Comparison of ENCODE assay signal across 8 cellular contexts in the genomic region with DNA sequence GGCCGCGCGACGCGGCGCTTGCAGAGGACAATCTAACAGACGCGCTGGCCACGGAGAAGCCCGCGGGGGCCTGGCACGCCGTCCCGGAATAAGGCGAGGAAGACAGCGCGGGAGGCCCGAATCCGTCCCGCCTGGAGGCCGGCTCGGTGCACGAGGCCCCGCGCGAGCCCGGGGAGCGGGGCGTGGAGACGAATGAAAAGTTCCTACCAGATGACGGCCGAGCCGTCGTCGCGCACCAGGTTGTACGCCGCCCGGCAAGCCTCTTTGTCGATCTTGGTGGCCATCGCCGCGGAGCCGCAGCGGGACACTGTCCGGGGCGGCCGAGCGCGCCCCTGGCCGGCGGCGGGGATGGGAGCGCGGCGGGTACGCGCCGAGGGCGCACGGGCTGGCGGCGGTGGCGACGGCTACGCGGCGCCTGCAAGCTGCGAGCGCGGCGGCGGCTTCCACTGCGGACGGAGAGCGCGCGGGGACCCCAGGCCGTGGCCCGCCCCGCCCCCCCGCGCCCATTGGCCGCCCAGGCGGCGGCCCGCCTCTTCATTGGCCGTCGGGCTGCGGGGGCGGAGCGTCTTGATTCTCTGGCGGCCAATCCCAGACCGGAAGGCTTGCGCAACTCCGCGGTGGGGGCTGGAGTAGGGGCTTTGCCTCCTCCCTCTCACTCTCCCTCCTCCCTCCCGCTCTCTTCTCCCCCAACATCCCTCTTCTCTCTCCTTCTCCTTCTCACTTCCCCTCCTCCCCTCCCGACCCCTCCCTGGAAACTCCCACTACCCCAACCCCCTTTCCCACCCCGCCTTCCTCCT. TPM values are rescaled to one million over a fixed set of nuclear protein-coding genes. Genes with fewer than 3 reads are reported as not detected.
DNase-seq lines count a peak whose midpoint lies in the region; ATAC-seq and TF ChIP-seq lines count a peak whose summit lies in the region.

A gene with protein sequence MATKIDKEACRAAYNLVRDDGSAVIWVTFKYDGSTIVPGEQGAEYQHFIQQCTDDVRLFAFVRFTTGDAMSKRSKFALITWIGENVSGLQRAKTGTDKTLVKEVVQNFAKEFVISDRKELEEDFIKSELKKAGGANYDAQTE (minus strand): TSS at position 448 of the 797 bp plus-strand sequence. CDS start 164 bp downstream, at position 284.

- peaks cover 44% of the 10 kb centered on the region for H3K36me3 Mint-ChIP-seq in activated CD8-positive, alpha-beta memory T cell treated with anti-CD3 and anti-CD28 coated beads, Interleukin-2, amount 10 ng/mL, durations not matched to agents 7 days and 5 days
- H3K36me3 Mint-ChIP-seq in endodermal cell (ENCODE audit: low read depth) = no peaks in the 10 kb centered on the region

- peaks cover 13% of the 10 kb centered on the region for H3K27me3 Mint-ChIP-seq in activated CD8-positive, alpha-beta memory T cell treated with anti-CD3 and anti-CD28 coated beads, Interleukin-2, amount 10 ng/mL, durations not matched to agents 7 days and 5 days
- peaks cover 22% of the 10 kb centered on the region for H3K27me3 Mint-ChIP-seq in endodermal cell (ENCODE audit: insufficient read depth)

- H3K9me3 Mint-ChIP-seq in activated CD8-positive, alpha-beta memory T cell treated with anti-CD3 and anti-CD28 coated beads, Interleukin-2, amount 10 ng/mL, durations not matched to agents 7 days and 5 days (ENCODE audit: low read depth) = no peaks in the 10 kb centered on the region
- no peaks in the 10 kb centered on the region for H3K9me3 Mint-ChIP-seq in endodermal cell

- H3K9ac ChIP-seq in NT2/D1 (ENCODE audit: insufficient read length, low read depth) (peak within 1 kb of the TSS; percentile 95), endodermal cell (ENCODE audit: extremely low read depth, low read length, poor library complexity, severe bottlenecking) (peak within 1 kb of the TSS; percentile 39)

- H3K4me1 ChIP-seq in NT2/D1 (ENCODE audit: insufficient read depth, insufficient read length) (peaks cover 17% of the 10 kb centered on the region), endodermal cell (ENCODE audit: control insufficient read depth, insufficient read depth, low read length) (no peaks in the 10 kb centered on the region), mesodermal cell (ENCODE audit: control insufficient read depth, insufficient read depth, low read length, poor library complexity, severe bottlenecking) (peaks cover 34% of the 10 kb centered on the region)

- peaks cover 40% of the 10 kb centered on the region for H3K4me1 Mint-ChIP-seq in activated CD8-positive, alpha-beta memory T cell treated with anti-CD3 and anti-CD28 coated beads, Interleukin-2, amount 10 ng/mL, durations not matched to agents 7 days and 5 days
- peaks cover 15% of the 10 kb centered on the region for H3K4me1 Mint-ChIP-seq in endodermal cell

- peak; percentile 63 for DNase-seq in COLO829 (ENCODE audit: low spot score)
- peak in 68 of 76 experiments; percentile 5 to 82 (median 54) for DNase-seq in HUDEP-2 (lab: John Stamatoyannopoulos, UW; ENCODE audit: unreplicated experiment in 76 of 76)
- DNase-seq in NT2/D1 (ENCODE audit: low read depth, low spot score) = peak; percentile 89
- peak; percentile 97 for DNase-seq in activated CD8-positive, alpha-beta memory T cell treated with anti-CD3 and anti-CD28 coated beads, Interleukin-2, amount 10 ng/mL, durations not matched to agents 7 days and 5 days
- DNase-seq in endodermal cell = peak; percentile 97
- DNase-seq in stimulated activated CD8-positive, alpha-beta memory T cell treated with anti-CD3 and anti-CD28 coated beads, Interleukin-15, amount 100 ng/mL, for 24 hours (ENCODE audit: low read depth) = peak; percentile 88

- H3K27me3 ChIP-seq in NT2/D1 (ENCODE audit: insufficient read depth, insufficient read length) (no peaks in the 10 kb centered on the region), endodermal cell (ENCODE audit: control insufficient read depth, insufficient read depth, low read length, poor library complexity, severe bottlenecking) (peaks cover 13% of the 10 kb centered on the region)

- H3K9me3 ChIP-seq in NT2/D1 (ENCODE audit: insufficient read depth, low read length) = no peaks in the 10 kb centered on the region
- no peaks in the 10 kb centered on the region for H3K9me3 ChIP-seq in endodermal cell (ENCODE audit: control insufficient read depth, low read length)
- H3K9me3 ChIP-seq in mesodermal cell (ENCODE audit: control insufficient read depth, low read length) = no peaks in the 10 kb centered on the region

- H3K27ac Mint-ChIP-seq in activated CD8-positive, alpha-beta memory T cell treated with anti-CD3 and anti-CD28 coated beads, Interleukin-2, amount 10 ng/mL, durations not matched to agents 7 days and 5 days = peak within 1 kb of the TSS; percentile 87
- H3K27ac Mint-ChIP-seq in endodermal cell = peak within 1 kb of the TSS; percentile 93

- H3K36me3 ChIP-seq in NT2/D1 (ENCODE audit: insufficient read depth, insufficient read length, low read length) = peaks cover 43% of the 10 kb centered on the region
- no peaks in the 10 kb centered on the region for H3K36me3 ChIP-seq in endodermal cell (ENCODE audit: control insufficient read depth, insufficient read depth, low read length)
- H3K36me3 ChIP-seq in mesodermal cell (ENCODE audit: control insufficient read depth, insufficient read depth, low read length) = peaks cover 29% of the 10 kb centered on the region

- peak within 1 kb of the TSS; percentile 96 for H3K4me3 Mint-ChIP-seq in activated CD8-positive, alpha-beta memory T cell treated with anti-CD3 and anti-CD28 coated beads, Interleukin-2, amount 10 ng/mL, durations not matched to agents 7 days and 5 days
- peak within 1 kb of the TSS; percentile 78 for H3K4me3 Mint-ChIP-seq in endodermal cell

- H3K27ac ChIP-seq in endodermal cell (ENCODE audit: low read depth, low read length) = peak within 1 kb of the TSS; percentile 25
- H3K27ac ChIP-seq in mesodermal cell (ENCODE audit: low read depth, low read length, severe bottlenecking) = peak within 1 kb of the TSS; percentile 98

- CTCF ChIA-PET in activated CD8-positive, alpha-beta memory T cell treated with anti-CD3 and anti-CD28 coated beads, Interleukin-2, amount 10 ng/mL, durations not matched to agents 7 days and 5 days (lab: Charles Lee) = interaction anchor here (0.9 to 9.7 kb wide), 11 partner anchors 18 to 341 kb away, joined by 3 to 88 read pairs (median 5); no protein-coding TSS in a partner anchor

- TF ChIP-seq CTCF in endodermal cell (conservative IDR thresholded peaks at IDR 0.05) = no peak

- H3K4me3 ChIP-seq in NT2/D1 (ENCODE audit: insufficient read length, low read depth) (peak within 1 kb of the TSS; percentile 92), endodermal cell (ENCODE audit: low read length) (peak within 1 kb of the TSS; percentile 87), mesodermal cell (ENCODE audit: extremely low read depth, insufficient read depth, low read length, poor library complexity, severe bottlenecking) (peak within 1 kb of the TSS; percentile 81)

- ATAC-seq in GM21367 (IDR thresholded peaks at IDR 0.05; ENCODE audit: unreplicated experiment) = peak; percentile 74
- ATAC-seq in activated CD8-positive, alpha-beta memory T cell treated with anti-CD3 and anti-CD28 coated beads, Interleukin-2, amount 10 ng/mL, durations not matched to agents 7 days and 5 days = peak; percentile 86

- 0 to 1% methylated on average over 30 to 99 of the region's 100 CpGs for WGBS in endodermal cell (ENCODE audit: insufficient coverage in 1 of 2, insufficient read length in 1 of 2), 2 experiments
- WGBS in mesodermal cell (ENCODE audit: insufficient coverage in 2 of 2), 2 experiments = 0% methylated on average over 69 to 70 of the region's 100 CpGs

RNA-seq across cellular contexts. Expression of the gene that starts here (rescaled TPM):
- total RNA-seq in activated CD8-positive, alpha-beta memory T cell treated with anti-CD3 and anti-CD28 coated beads, Interleukin-2, amount 10 ng/mL, durations not matched to agents 7 days and 5 days = 1,000 to 10,000 TPM; 1,052 to 1,190 TPM
- total RNA-seq in endodermal cell = 10 to 100 TPM; 33.4 to 34.9 TPM
- 191 TPM for polyA plus RNA-seq in endodermal cell (2013, experiment 1 of 2)
- 190 TPM for polyA plus RNA-seq in endodermal cell (2013, experiment 2 of 2)
- polyA plus RNA-seq in mesodermal cell (2013, experiment 1 of 2) = 247 TPM
- polyA plus RNA-seq in mesodermal cell (2013, experiment 2 of 2) = 194 TPM

Comparison
In these comparisons a context has a peak if more than half of its experiments do, and no peak if none do; other contexts are left out.
1. Peak in every context shown above with its lines: DNase-seq, ATAC-seq, H3K4me3 ChIP-seq and H3K27ac ChIP-seq.
2. RNA of the gene that starts here (total RNA-seq): 1,052 to 1,190 TPM in activated CD8-positive, alpha-beta memory T cell treated with anti-CD3 and anti-CD28 coated beads, Interleukin-2, amount 10 ng/mL, durations not matched to agents 7 days and 5 days; 33.4 to 34.9 TPM in endodermal cell; every median in the first group is over 10 times any median in the second.